Comparison of ENCODE assay signal across 8 cellular contexts in genomic region chr13:114043421-114044053, GRCh38.
DNase-seq lines count a peak whose midpoint lies in the region; ATAC-seq and TF ChIP-seq lines count a peak whose summit lies in the region.

No MANE protein-coding gene starts in this region.

- no peak for TF ChIP-seq CTCF in HFFc6 (IDR thresholded peaks at IDR 0.05)
- TF ChIP-seq CTCF in glutamatergic neuron (IDR thresholded peaks at IDR 0.05; ENCODE audit: partially characterized antibody, unreplicated experiment), result no peak

- H3K27ac Mint-ChIP-seq in HFFc6, result peak overlapping the region; percentile 60; the same call in 1 of the 2 replicates
- peak overlapping the region; percentile 88 for H3K27ac Mint-ChIP-seq in glutamatergic neuron (ENCODE audit: unreplicated experiment)
- peak overlapping the region; percentile 88 for H3K27ac Mint-ChIP-seq in stimulated activated naive CD8-positive, alpha-beta T cell treated with anti-CD3 and anti-CD28 coated beads, Interleukin-15, Interleukin-2, amounts not matched to agents 100 ng/mL and 50 ng/mL, for 24 hours

- peaks cover 46% of the 10 kb centered on the region for H3K36me3 Mint-ChIP-seq in HFFc6 (ENCODE audit: low read depth)
- peaks cover 18% of the 10 kb centered on the region for H3K36me3 Mint-ChIP-seq in glutamatergic neuron (ENCODE audit: unreplicated experiment)
- peaks cover 25% of the 10 kb centered on the region for H3K36me3 Mint-ChIP-seq in stimulated activated naive CD8-positive, alpha-beta T cell treated with anti-CD3 and anti-CD28 coated beads, Interleukin-15, Interleukin-2, amounts not matched to agents 100 ng/mL and 50 ng/mL, for 24 hours (ENCODE audit: low read depth)

- H3K9me3 Mint-ChIP-seq in HFFc6 (no peaks in the 10 kb centered on the region), glutamatergic neuron (ENCODE audit: unreplicated experiment) (peaks cover 14% of the 10 kb centered on the region)
- H3K9me3 Mint-ChIP-seq in stimulated activated naive CD8-positive, alpha-beta T cell treated with anti-CD3 and anti-CD28 coated beads, Interleukin-15, Interleukin-2, amounts not matched to agents 100 ng/mL and 50 ng/mL, for 24 hours, result no peaks in the 10 kb centered on the region

- ATAC-seq in SK-N-SH treated with all-trans-retinoic acid at 6 μM for 48 hours (peak; percentile 51), HG03460 (IDR thresholded peaks at IDR 0.05; ENCODE audit: unreplicated experiment) (no peak), HG03025 (IDR thresholded peaks at IDR 0.05; ENCODE audit: low FRiP score, unreplicated experiment) (no peak)

- H3K4me1 Mint-ChIP-seq in HFFc6 (ENCODE audit: low read depth) (peaks cover 27% of the 10 kb centered on the region), glutamatergic neuron (ENCODE audit: low read depth, unreplicated experiment) (peaks cover 6% of the 10 kb centered on the region)
- peaks cover 50% of the 10 kb centered on the region for H3K4me1 Mint-ChIP-seq in stimulated activated naive CD8-positive, alpha-beta T cell treated with anti-CD3 and anti-CD28 coated beads, Interleukin-15, Interleukin-2, amounts not matched to agents 100 ng/mL and 50 ng/mL, for 24 hours (ENCODE audit: low read depth)

- DNase-seq in CD1c-positive myeloid dendritic cell (ENCODE audit: extremely low spot score), result peak; percentile 76
- DNase-seq in HFFc6, result no peak
- DNase-seq in glutamatergic neuron, result peak; percentile 65
- no peak for DNase-seq in germinal center (ENCODE audit: low spot score)

- H3K4me3 Mint-ChIP-seq in HFFc6 (no peak overlapping the region), glutamatergic neuron (ENCODE audit: unreplicated experiment) (no peak overlapping the region)
- H3K4me3 Mint-ChIP-seq in stimulated activated naive CD8-positive, alpha-beta T cell treated with anti-CD3 and anti-CD28 coated beads, Interleukin-15, Interleukin-2, amounts not matched to agents 100 ng/mL and 50 ng/mL, for 24 hours, result no peak overlapping the region

- H3K27me3 Mint-ChIP-seq in HFFc6 (ENCODE audit: insufficient read depth) (peaks cover 7% of the 10 kb centered on the region), glutamatergic neuron (ENCODE audit: unreplicated experiment) (peaks cover 14% of the 10 kb centered on the region)
- H3K27me3 Mint-ChIP-seq in stimulated activated naive CD8-positive, alpha-beta T cell treated with anti-CD3 and anti-CD28 coated beads, Interleukin-15, Interleukin-2, amounts not matched to agents 100 ng/mL and 50 ng/mL, for 24 hours, result no peaks in the 10 kb centered on the region

TF ChIP-seq in SK-N-SH treated with all-trans-retinoic acid at 6 μM for 48 hours, 23 proteins besides CTCF, POLR2A, EP300 and RAD21:
- no peak for TF ChIP-seq CSRNP3 (CRISPR knock-in tag; IDR thresholded peaks at IDR 0.05)
- TF ChIP-seq ZC3H10 (CRISPR knock-in tag; IDR thresholded peaks at IDR 0.05), result no peak
- no peak for TF ChIP-seq ARNTL (CRISPR knock-in tag; IDR thresholded peaks at IDR 0.05; ENCODE audit: borderline replicate concordance, low read depth)
- no peak for TF ChIP-seq ESRRG (CRISPR knock-in tag; IDR thresholded peaks at IDR 0.05)
- no peak for TF ChIP-seq TCF4 (CRISPR knock-in tag; IDR thresholded peaks at IDR 0.05; ENCODE audit: borderline replicate concordance)
- no peak for TF ChIP-seq GLIS3 (CRISPR knock-in tag; IDR thresholded peaks at IDR 0.05)
- TF ChIP-seq CREB5 (CRISPR knock-in tag; IDR thresholded peaks at IDR 0.05; ENCODE audit: low read depth), result no peak
- no peak for TF ChIP-seq OSR1 (CRISPR knock-in tag; IDR thresholded peaks at IDR 0.05)
- no peak for TF ChIP-seq ZNF8 (CRISPR knock-in tag; IDR thresholded peaks at IDR 0.05)
- no peak for TF ChIP-seq ZFP3 (CRISPR knock-in tag; IDR thresholded peaks at IDR 0.05)
- TF ChIP-seq PPARA (CRISPR knock-in tag; IDR thresholded peaks at IDR 0.05; ENCODE audit: borderline replicate concordance), result no peak
- no peak for TF ChIP-seq TOX (CRISPR knock-in tag; IDR thresholded peaks at IDR 0.05; ENCODE audit: borderline replicate concordance)
TF ChIP-seq in SK-N-SH treated with all-trans-retinoic acid at 6 μM for 48 hours: peak in this region for 0.

Comparison
In these comparisons a context has a peak if more than half of its experiments do, and no peak if none do; other contexts are left out.
1. DNase-seq: peak in CD1c-positive myeloid dendritic cell (single experiment) and glutamatergic neuron (single experiment); none in HFFc6 (single experiment) and germinal center (single experiment).
2. Peak in every context shown above with its lines, with median percentiles within 50 percentile points of each other: H3K27ac Mint-ChIP-seq.